ENCODE assay signal across 17 cellular contexts in the genomic region with DNA sequence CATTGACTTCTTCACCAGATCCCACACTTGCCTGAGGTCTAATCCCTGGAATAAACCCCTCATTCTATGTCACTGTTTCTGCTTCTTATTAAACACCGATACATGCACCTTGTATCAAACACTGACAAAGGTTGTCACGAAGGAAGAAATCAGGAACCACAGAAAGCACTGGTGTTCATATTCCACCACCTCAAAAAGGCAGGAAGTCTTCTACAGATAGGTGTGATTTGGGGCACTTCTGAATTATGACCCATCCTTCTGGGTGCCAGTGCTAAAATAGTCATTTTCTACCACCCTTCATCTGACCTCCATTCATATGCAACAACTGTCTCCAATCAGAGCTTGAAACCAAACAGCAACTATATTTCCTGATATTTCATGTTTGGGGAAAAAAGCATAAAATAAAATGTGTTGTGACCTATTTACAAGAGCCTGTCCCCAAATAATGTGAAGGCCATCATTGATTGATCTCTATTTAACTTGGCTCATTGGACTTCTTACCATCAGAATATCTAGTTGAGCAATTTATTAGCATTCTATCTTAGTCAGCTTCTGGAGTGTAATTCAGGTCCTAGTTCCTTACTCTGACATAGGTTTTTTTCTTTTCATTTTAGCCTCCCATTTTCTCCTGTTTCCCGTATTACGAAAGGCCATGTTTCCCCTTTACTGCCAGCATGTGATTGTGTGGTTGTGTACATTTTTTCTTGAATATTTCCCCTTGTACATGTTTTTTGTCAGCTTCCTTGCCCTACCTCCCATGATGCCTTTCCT. TPM values are rescaled to one million over a fixed set of nuclear protein-coding genes. Genes with fewer than 3 reads are reported as not detected.
DNase-seq lines count a peak whose midpoint lies in the region; ATAC-seq and TF ChIP-seq lines count a peak whose summit lies in the region.
"Had no signal": no experiment of that assay in that cellular context is flagged by ENCODE, and none has a peak within 500 bp of the region (broad histone marks: within the 10 kb centered on the region; RNA-seq: fewer than 3 reads in every experiment).

No MANE protein-coding gene starts in this region.

- in situ Hi-C loops in HAP-1 (cut with MboI; ENCODE audit: low sequenced_read_pairs): no loop called here

- peaks cover 7% of the 10 kb centered on the region for H3K36me3 Mint-ChIP-seq in T-helper 17 cell (ENCODE audit: low read depth)

- H3K4me1 ChIP-seq in HAP-1: no peaks in the 10 kb centered on the region
- no peaks in the 10 kb centered on the region for H3K4me1 ChIP-seq in suprapubic skin

- no peak overlapping the region for H3K27ac ChIP-seq in suprapubic skin
- H3K27ac ChIP-seq: lower lobe of right lung had no signal

- ATAC-seq in stimulated activated naive CD8-positive, alpha-beta T cell treated with anti-CD3 and anti-CD28 coated beads, Interleukin-15, amount 100 ng/mL, for 72 hours: peak; percentile 56
- ATAC-seq in stimulated activated naive CD8-positive, alpha-beta T cell treated with anti-CD3 and anti-CD28 coated beads, Interleukin-15, Interleukin-2, amounts not matched to agents 100 U/mL and 50 U/mL, for 24 hours: no peak
- ATAC-seq in T-helper 17 cell (peak; percentile 12), left lobe of liver (peak; percentile 62), GM18517 (IDR thresholded peaks at IDR 0.05; ENCODE audit: unreplicated experiment) (no peak)
- ATAC-seq: activated CD4-positive, CD25-positive, alpha-beta regulatory T cell treated with anti-CD3 and anti-CD28 coated beads, Interleukin-2, amount 50 U/mL, for 24 hours had no signal

- no peak overlapping the region for H3K4me3 Mint-ChIP-seq in stimulated activated naive CD8-positive, alpha-beta T cell treated with anti-CD3 and anti-CD28 coated beads, Interleukin-15, amount 100 ng/mL, for 72 hours
- peak overlapping the region; percentile 28 for H3K4me3 Mint-ChIP-seq in T-helper 17 cell
- H3K4me3 Mint-ChIP-seq: neural crest cell; T-helper 1 cell treated with Interleukin-12 subunit alpha and Interleukin-12 subunit beta and Interleukin-4 antibody, amounts not matched to agents 30 μg/mL and 1 μg/mL, for 36 hours had no signal

- H3K36me3 ChIP-seq in HAP-1 (replicated peaks) (no peaks in the 10 kb centered on the region), suprapubic skin (peaks cover 15% of the 10 kb centered on the region)

- no peak for TF ChIP-seq EP300 in suprapubic skin (IDR thresholded peaks at IDR 0.05)

- TF ChIP-seq POLR2A in suprapubic skin (IDR thresholded peaks at IDR 0.05): no peak

- no peak for TF ChIP-seq CTCF in suprapubic skin (IDR thresholded peaks at IDR 0.05)

- H3K27me3 ChIP-seq in HAP-1 (ENCODE audit: low read depth) (no peaks in the 10 kb centered on the region), suprapubic skin (no peaks in the 10 kb centered on the region)
- H3K27me3 ChIP-seq: sigmoid colon had no signal

- H3K4me1 Mint-ChIP-seq in stimulated activated naive CD8-positive, alpha-beta T cell treated with anti-CD3 and anti-CD28 coated beads, Interleukin-15, amount 100 ng/mL, for 72 hours: peaks cover 21% of the 10 kb centered on the region
- H3K4me1 Mint-ChIP-seq in T-helper 17 cell: peaks cover 11% of the 10 kb centered on the region
- H3K4me1 Mint-ChIP-seq: neural crest cell had no signal

- no peaks in the 10 kb centered on the region for H3K27me3 Mint-ChIP-seq in stimulated activated naive CD8-positive, alpha-beta T cell treated with anti-CD3 and anti-CD28 coated beads, Interleukin-15, amount 100 ng/mL, for 72 hours
- no peaks in the 10 kb centered on the region for H3K27me3 Mint-ChIP-seq in T-helper 17 cell

- no peak for DNase-seq in stimulated activated naive CD8-positive, alpha-beta T cell treated with anti-CD3 and anti-CD28 coated beads, Interleukin-15, amount 100 ng/mL, for 72 hours
- no peak for DNase-seq in stimulated activated naive CD8-positive, alpha-beta T cell treated with anti-CD3 and anti-CD28 coated beads, Interleukin-15, Interleukin-2, amounts not matched to agents 100 U/mL and 50 U/mL, for 24 hours
- DNase-seq in T-helper 17 cell (no peak), left lobe of liver (ENCODE audit: low spot score) (no peak), HAP-1 (ENCODE audit: low spot score in 2 of 2) (no peak), suprapubic skin (ENCODE audit: low spot score in 2 of 2) (no peak), H4 (ENCODE audit: low spot score) (no peak)
- DNase-seq: activated T-cell treated with anti-CD3 and anti-CD28 coated beads, Interleukin-2, amount 50 U/mL, for 1 hour; lower lobe of right lung; NCI-H2029; NCI-H526; sigmoid colon; stimulated activated CD4-positive, alpha-beta T cell treated with anti-CD3 and anti-CD28 coated beads, Interleukin-4, amount 100 ng/mL, for 4 hours had no signal

- 90% methylated on average over 4 of the region's 4 CpGs for WGBS in suprapubic skin

- peak overlapping the region; percentile 53 to 75 for H3K27ac Mint-ChIP-seq in stimulated activated naive CD8-positive, alpha-beta T cell treated with anti-CD3 and anti-CD28 coated beads, Interleukin-15, amount 100 ng/mL, for 72 hours
- H3K27ac Mint-ChIP-seq in T-helper 17 cell: peak overlapping the region; percentile 79
- H3K27ac Mint-ChIP-seq: T-helper 1 cell treated with Interleukin-12 subunit alpha and Interleukin-12 subunit beta and Interleukin-4 antibody, amounts not matched to agents 30 μg/mL and 1 μg/mL, for 36 hours had no signal

- no peak overlapping the region for H3K4me3 ChIP-seq in HAP-1
- H3K4me3 ChIP-seq in suprapubic skin: no peak overlapping the region
- H3K4me3 ChIP-seq: lower lobe of right lung, sigmoid colon had no signal

- H3K9me3 ChIP-seq in T-helper 17 cell (ENCODE audit: control insufficient read depth, low read length, poor library complexity, severe bottlenecking): no peaks in the 10 kb centered on the region
- H3K9me3 ChIP-seq in HAP-1: no peaks in the 10 kb centered on the region
- H3K9me3 ChIP-seq in suprapubic skin: no peaks in the 10 kb centered on the region
- H3K9me3 ChIP-seq: lower lobe of right lung, sigmoid colon had no signal

- H3K9me3 Mint-ChIP-seq in stimulated activated naive CD8-positive, alpha-beta T cell treated with anti-CD3 and anti-CD28 coated beads, Interleukin-15, amount 100 ng/mL, for 72 hours: peaks cover 0 to under 1% of the 10 kb centered on the region in 2 donors
- H3K9me3 Mint-ChIP-seq: neural crest cell had no signal

RNA-seq across cellular contexts. Expression of a gene that starts 43.1 kb away (rescaled TPM):
- total RNA-seq in T-helper 17 cell (100 to 1,000 TPM in 1 of 2 donors, 10 to 100 TPM in 1; 95.6 to 107 TPM), left lobe of liver (7.4 TPM), suprapubic skin (10 to 100 TPM in 3 of 4 donors, 1 to 10 TPM in 1; 9.5 to 18.6 (median 15.3) TPM)
- total RNA-seq in H4 (2014; rRNA removed; shearing (Covaris generic)): 17.1 and 19.6 TPM in 2 replicates

Comparison
In these comparisons a context has a peak if more than half of its experiments do, and no peak if none do; other contexts are left out.
1. ATAC-seq: peak in stimulated activated naive CD8-positive, alpha-beta T cell treated with anti-CD3 and anti-CD28 coated beads, Interleukin-15, amount 100 ng/mL, for 72 hours (single experiment), T-helper 17 cell (single experiment) and left lobe of liver (single experiment); none in stimulated activated naive CD8-positive, alpha-beta T cell treated with anti-CD3 and anti-CD28 coated beads, Interleukin-15, Interleukin-2, amounts not matched to agents 100 U/mL and 50 U/mL, for 24 hours (single experiment) and GM18517 (single experiment).